29 cellular contexts compared by ENCODE assay signal in the genomic region with DNA sequence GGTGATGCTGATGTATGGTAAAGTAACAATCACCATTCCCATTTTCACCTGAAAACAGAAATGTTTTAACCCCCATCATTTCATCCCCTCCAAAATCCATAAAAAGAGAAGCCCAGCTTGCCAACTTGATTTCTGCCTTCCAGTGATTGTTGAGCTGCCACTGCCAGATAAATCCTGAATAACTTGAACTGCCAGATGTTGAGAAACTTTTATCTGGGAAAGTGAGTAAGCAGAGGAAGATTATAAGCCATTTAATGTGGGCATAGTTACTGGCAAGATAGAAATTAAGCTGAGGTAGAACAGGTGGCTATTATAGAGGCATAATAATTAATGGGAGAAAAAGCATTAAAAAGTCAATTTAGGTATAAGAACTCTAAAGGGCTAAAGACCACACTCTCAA.
"Had no signal": no experiment of that assay in that cellular context is flagged by ENCODE, and none has a peak within 500 bp of the region (broad histone marks: within the 10 kb centered on the region; RNA-seq: fewer than 3 reads in every experiment).

No MANE protein-coding gene starts in this region.

- DNase-seq: hippocampal formation; left colon; left lung; lower lobe of right lung; mammary epithelial cell; mesenchymal stem cell; naive thymus-derived CD8-positive, alpha-beta T cell; nucleus accumbens; pancreas; posterior cingulate gyrus; retina; right cardiac atrium; stimulated activated CD4-positive, alpha-beta T cell treated with anti-CD3 and anti-CD28 coated beads, Interleukin-12 subunit alpha, Interleukin-12 subunit beta, amount 100 ng/mL, for 4 hours; stimulated activated CD4-positive, alpha-beta T cell treated with anti-CD3 and anti-CD28 coated beads, Interleukin-15, amount 100 ng/mL, for 24 hours; stimulated activated CD4-positive, alpha-beta T cell treated with anti-CD3 and anti-CD28 coated beads, Interleukin-2, amount 100 ng/mL, for 24 hours; stimulated activated CD4-positive, alpha-beta T cell treated with anti-CD3 and anti-CD28 coated beads, Interleukin-4, amount 100 ng/mL, for 1 hour; stimulated activated naive B cell treated with anti-CD40 and anti-IgM and Interleukin-4, amounts not matched to agents 10 μg/mL and 1 μg/mL and 100 μg/mL, for 72 hours; stimulated activated naive CD8-positive, alpha-beta T cell treated with anti-CD3 and anti-CD28 coated beads, Interleukin-15, Interleukin-2, amounts not matched to agents 100 U/mL and 50 U/mL, for 24 hours; tibial artery; upper lobe of right lung had no signal

- ATAC-seq: left colon; left lung; lower lobe of right lung; naive thymus-derived CD8-positive, alpha-beta T cell; pancreas; right cardiac atrium; sciatic nerve; stimulated activated naive B cell treated with anti-CD40 and anti-IgM and Interleukin-4, amounts not matched to agents 10 μg/mL and 1 μg/mL and 100 μg/mL, for 72 hours; stimulated activated naive CD8-positive, alpha-beta T cell treated with anti-CD3 and anti-CD28 coated beads, Interleukin-15, Interleukin-2, amounts not matched to agents 100 U/mL and 50 U/mL, for 24 hours; upper lobe of right lung had no signal

- H3K27ac ChIP-seq: left lung, lower lobe of right lung, pancreas, prostate gland, suprapubic skin, thoracic aorta, tibial artery, upper lobe of right lung had no signal

- FAIRE-seq: keratinocyte, pancreas, urothelium cell line had no signal

- H3K4me1 ChIP-seq: left lung, lower lobe of right lung, pancreas, prostate gland, tibial artery, upper lobe of right lung had no signal

- H3K9me3 Mint-ChIP-seq: nephron; stimulated activated naive B cell treated with anti-CD40 and anti-IgM and Interleukin-4, amounts not matched to agents 10 μg/mL and 1 μg/mL and 100 μg/mL, for 72 hours had no signal

- H3K4me1 Mint-ChIP-seq: naive thymus-derived CD8-positive, alpha-beta T cell; nephron; neural crest cell; stimulated activated naive B cell treated with anti-CD40 and anti-IgM and Interleukin-4, amounts not matched to agents 10 μg/mL and 1 μg/mL and 100 μg/mL, for 72 hours had no signal

- H3K27me3 Mint-ChIP-seq: naive thymus-derived CD8-positive, alpha-beta T cell; stimulated activated naive B cell treated with anti-CD40 and anti-IgM and Interleukin-4, amounts not matched to agents 10 μg/mL and 1 μg/mL and 100 μg/mL, for 72 hours had no signal

- H3K36me3 ChIP-seq: left lung, lower lobe of right lung, pancreas, prostate gland, suprapubic skin, thoracic aorta, tibial artery, upper lobe of right lung had no signal

- H3K4me3 ChIP-seq: left lung, lower lobe of right lung, pancreas, prostate gland, skin epidermis, suprapubic skin, thoracic aorta, tibial artery, upper lobe of right lung had no signal

- H3K4me3 Mint-ChIP-seq: naive thymus-derived CD8-positive, alpha-beta T cell; nephron; neural crest cell; stimulated activated naive B cell treated with anti-CD40 and anti-IgM and Interleukin-4, amounts not matched to agents 10 μg/mL and 1 μg/mL and 100 μg/mL, for 72 hours had no signal

- H3K36me3 Mint-ChIP-seq: naive thymus-derived CD8-positive, alpha-beta T cell; stimulated activated naive B cell treated with anti-CD40 and anti-IgM and Interleukin-4, amounts not matched to agents 10 μg/mL and 1 μg/mL and 100 μg/mL, for 72 hours had no signal

- H3K9me3 ChIP-seq: left lung, lower lobe of right lung, pancreas, prostate gland, suprapubic skin, thoracic aorta, tibial artery, upper lobe of right lung had no signal
